ENCODE assay signal across 8 cellular contexts in the genomic region with DNA sequence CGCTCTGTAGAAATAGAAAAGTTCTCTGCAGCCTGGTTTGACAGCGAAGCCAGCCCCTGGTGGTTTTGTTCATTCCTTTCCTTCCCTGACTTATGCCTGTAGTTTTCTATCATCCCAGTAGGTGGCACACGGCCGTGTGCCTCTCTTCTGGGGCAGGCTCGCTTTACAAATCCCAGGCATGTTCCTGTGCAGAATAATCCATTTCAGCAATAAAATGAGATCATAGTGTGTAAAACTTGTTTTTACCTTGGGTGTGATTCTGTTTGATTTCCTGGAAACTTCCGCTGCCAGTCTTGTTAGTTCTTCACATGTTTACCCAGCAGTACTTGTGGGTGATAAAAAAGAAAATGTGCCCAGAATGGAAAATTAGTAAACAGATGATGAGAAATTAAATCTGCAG. TPM values are rescaled to one million over a fixed set of nuclear protein-coding genes. Genes with fewer than 3 reads are reported as not detected.
DNase-seq lines count a peak whose midpoint lies in the region; ATAC-seq, FAIRE-seq and TF ChIP-seq lines count a peak whose summit lies in the region.

No MANE protein-coding gene starts in this region.

- peak; percentile 71 for ATAC-seq in GM21367 (IDR thresholded peaks at IDR 0.05; ENCODE audit: unreplicated experiment)
- ATAC-seq in stimulated activated naive CD8-positive, alpha-beta T cell treated with anti-CD3 and anti-CD28 coated beads, Interleukin-15, amount 100 ng/mL, for 72 hours = peak; percentile 69

- H3K36me3 ChIP-seq in Caco-2 (ENCODE audit: control insufficient read depth, insufficient read depth, low read length) (no peaks in the 10 kb centered on the region), bronchial epithelial cell (ENCODE audit: control insufficient read depth, insufficient read depth, low read length) (no peaks in the 10 kb centered on the region), kidney epithelial cell (ENCODE audit: control insufficient read depth, insufficient read depth, low read length) (no peaks in the 10 kb centered on the region)

- intact Hi-C loops in Caco-2 (cut with micrococcal nuclease; ENCODE audit: unreplicated experiment) = loop anchor here (1.0 to 10.0 kb wide), 6 partner anchors 47 to 276 kb away; no protein-coding TSS in a partner anchor

- peaks cover 33% of the 10 kb centered on the region for H3K27me3 Mint-ChIP-seq in Caco-2 (ENCODE audit: insufficient read depth, unreplicated experiment)
- H3K27me3 Mint-ChIP-seq in stimulated activated naive CD8-positive, alpha-beta T cell treated with anti-CD3 and anti-CD28 coated beads, Interleukin-15, amount 100 ng/mL, for 72 hours = peaks cover 62% of the 10 kb centered on the region

- peak in 1 of 2 experiments; percentile 56 for DNase-seq in Caco-2
- peak; percentile 71 for DNase-seq in M059J (ENCODE audit: low read depth)
- DNase-seq in RWPE1 (ENCODE audit: low spot score) = peak; percentile 69
- peak; percentile 53 for DNase-seq in bronchial epithelial cell (ENCODE audit: low read depth)
- peak; percentile 7 for DNase-seq in kidney epithelial cell (ENCODE audit: low read depth)
- DNase-seq in stimulated activated naive CD8-positive, alpha-beta T cell treated with anti-CD3 and anti-CD28 coated beads, Interleukin-15, amount 100 ng/mL, for 72 hours = peak in 1 of 2 donors; percentile 14
- no peak for DNase-seq in activated gamma-delta T cell treated with Interleukin-2 at 50 U/mL for 16 hours

- TF ChIP-seq CTCF in Caco-2 (IDR thresholded peaks at IDR 0.05; ENCODE audit: insufficient read depth in 1 of 2, low read depth in 1 of 2, low read length in 1 of 2, severe bottlenecking in 1 of 2, unreplicated experiment in 1 of 2) = peak; percentile 89 to 90
- TF ChIP-seq CTCF in RWPE1 (conservative IDR thresholded peaks at IDR 0.05; ENCODE audit: low read depth) = peak; percentile 93
- TF ChIP-seq CTCF in bronchial epithelial cell (IDR thresholded peaks at IDR 0.05; ENCODE audit: insufficient read depth, low read length, severe bottlenecking) = peak; percentile 76
- peak; percentile 89 for TF ChIP-seq CTCF in kidney epithelial cell (IDR thresholded peaks at IDR 0.05; ENCODE audit: insufficient read depth, low read length, poor library complexity, severe bottlenecking)

- POLR2A ChIA-PET in Caco-2 (lab: Charles Lee) (no interaction called here), RWPE1 (lab: Yijun Ruan, JAX; ENCODE audit: low non-redundant PET) (no interaction called here)

- H3K27me3 ChIP-seq in Caco-2 (replicated peaks; ENCODE audit: control insufficient read depth, insufficient read depth, low read length) (no peaks in the 10 kb centered on the region; the same call in 1 of the 2 replicates), bronchial epithelial cell (ENCODE audit: control insufficient read depth, insufficient read depth, low read length) (peaks cover 37% of the 10 kb centered on the region), kidney epithelial cell (ENCODE audit: control insufficient read depth, insufficient read depth, low read length) (peaks cover 45% of the 10 kb centered on the region)

- no peak overlapping the region for H3K27ac Mint-ChIP-seq in Caco-2 (ENCODE audit: unreplicated experiment)
- H3K27ac Mint-ChIP-seq in stimulated activated naive CD8-positive, alpha-beta T cell treated with anti-CD3 and anti-CD28 coated beads, Interleukin-15, amount 100 ng/mL, for 72 hours = no peak overlapping the region

- no peak overlapping the region for H3K4me3 Mint-ChIP-seq in Caco-2 (ENCODE audit: unreplicated experiment)
- peak overlapping the region in 1 of 2 donors; percentile 41 for H3K4me3 Mint-ChIP-seq in stimulated activated naive CD8-positive, alpha-beta T cell treated with anti-CD3 and anti-CD28 coated beads, Interleukin-15, amount 100 ng/mL, for 72 hours

- peaks cover 5% of the 10 kb centered on the region; the same call in 1 of the 2 replicates for H3K4me1 ChIP-seq in Caco-2

- CTCF ChIA-PET in Caco-2 (lab: Charles Lee) (no interaction called here), RWPE1 (lab: Yijun Ruan, JAX) (interaction anchor here (0.6 to 2.1 kb wide), 2 partner anchors 9 to 281 kb away, joined by 3 to 5 read pairs; no protein-coding TSS in a partner anchor)

- no TSS peak for BruUV-seq in Caco-2 (replicated peaks; lab: Mats Ljungman, UMichigan)

- no peaks in the 10 kb centered on the region for H3K9me3 ChIP-seq in Caco-2

- H3K4me3 ChIP-seq in Caco-2 (ENCODE audit: low read depth, low read length) (no peak overlapping the region), bronchial epithelial cell (ENCODE audit: low read depth, low read length) (no peak overlapping the region), kidney epithelial cell (ENCODE audit: low read depth, low read length) (no peak overlapping the region)

- peaks cover 12% of the 10 kb centered on the region for H3K4me1 Mint-ChIP-seq in Caco-2 (ENCODE audit: low read depth, unreplicated experiment)
- peaks cover 39% of the 10 kb centered on the region for H3K4me1 Mint-ChIP-seq in stimulated activated naive CD8-positive, alpha-beta T cell treated with anti-CD3 and anti-CD28 coated beads, Interleukin-15, amount 100 ng/mL, for 72 hours

- no peaks in the 10 kb centered on the region for H3K36me3 Mint-ChIP-seq in Caco-2 (ENCODE audit: insufficient read depth, unreplicated experiment)

- no peak for FAIRE-seq in bronchial epithelial cell (lab: Jason Lieb, UNC)

- H3K27ac ChIP-seq in RWPE1 = no peak overlapping the region

- H3K9me3 Mint-ChIP-seq in Caco-2 (ENCODE audit: unreplicated experiment) = no peaks in the 10 kb centered on the region
- no peaks in the 10 kb centered on the region for H3K9me3 Mint-ChIP-seq in stimulated activated naive CD8-positive, alpha-beta T cell treated with anti-CD3 and anti-CD28 coated beads, Interleukin-15, amount 100 ng/mL, for 72 hours

RNA-seq across cellular contexts. Expression of a gene that starts 7.4 kb away (rescaled TPM):
- not detected in 2 replicates for total RNA-seq in Caco-2 (2022)
- 0.20 and 1.2 TPM in 2 replicates for total RNA-seq in M059J (2014; rRNA removed; shearing (Covaris generic))
- not detected in 2 replicates for total RNA-seq in bronchial epithelial cell
- not detected in 2 replicates for total RNA-seq in kidney epithelial cell
